In the genomic region with DNA sequence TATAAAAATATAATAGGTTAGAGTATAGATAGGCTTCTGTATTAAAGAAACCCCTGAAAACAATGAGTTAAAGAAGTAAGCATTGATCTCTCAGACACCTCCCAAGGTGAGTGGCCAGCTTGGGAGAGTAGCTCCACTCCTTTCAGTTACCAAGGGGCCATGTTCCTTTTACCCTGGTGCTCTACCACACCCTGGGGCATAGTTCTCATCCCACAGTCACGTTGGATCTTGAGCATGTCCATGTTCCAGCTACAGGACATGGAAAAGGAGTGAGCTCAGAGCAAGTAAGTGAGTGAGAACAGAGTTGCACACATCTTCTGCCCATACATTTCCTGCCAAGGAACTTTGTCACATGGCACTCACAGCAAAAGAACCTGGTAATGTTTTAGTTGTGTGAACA, we compare ENCODE assay signal across 24 cellular contexts.
"Had no signal": no experiment of that assay in that cellular context is flagged by ENCODE, and none has a peak within 500 bp of the region (broad histone marks: within the 10 kb centered on the region; RNA-seq: fewer than 3 reads in every experiment).

No MANE protein-coding gene starts in this region.

- H3K27me3 Mint-ChIP-seq: activated CD4-positive, alpha-beta memory T cell treated with anti-CD3 and anti-CD28 coated beads for 36 hours; dendritic cell treated with granulocyte-macrophage colony-stimulating factor and Interleukin-4, amounts not matched to agents 40 ng/mL and 50 ng/mL, for 4 days had no signal

- H3K4me3 Mint-ChIP-seq: activated CD4-positive, alpha-beta memory T cell treated with anti-CD3 and anti-CD28 coated beads for 36 hours; activated naive CD4-positive, alpha-beta T cell treated with anti-CD3 and anti-CD28 coated beads for 36 hours; activated T-cell treated with anti-CD3 and anti-CD28 coated beads, Interleukin-2, amount 50 U/mL, for 72 hours; dendritic cell treated with granulocyte-macrophage colony-stimulating factor and Interleukin-4, amounts not matched to agents 40 ng/mL and 50 ng/mL, for 4 days; mesothelial cell of epicardium; nephron progenitor cell; T-helper 17 cell had no signal

- H3K36me3 ChIP-seq: cardiac muscle cell, left lung, pancreas, right atrium auricular region, thyroid gland had no signal

- H3K27ac Mint-ChIP-seq: activated CD4-positive, alpha-beta memory T cell treated with anti-CD3 and anti-CD28 coated beads for 36 hours; activated naive CD4-positive, alpha-beta T cell treated with anti-CD3 and anti-CD28 coated beads for 36 hours; activated T-cell treated with anti-CD3 and anti-CD28 coated beads, Interleukin-2, amount 50 U/mL, for 72 hours; dendritic cell treated with granulocyte-macrophage colony-stimulating factor and Interleukin-4, amounts not matched to agents 40 ng/mL and 50 ng/mL, for 4 days; mesothelial cell of epicardium; T-helper 17 cell had no signal

- H3K27ac ChIP-seq: cardiac muscle cell, left lung, pancreas, psoas muscle, right atrium auricular region, thyroid gland had no signal

- ATAC-seq: activated T-cell treated with anti-CD3 and anti-CD28 coated beads, Interleukin-2, amount 50 U/mL, for 72 hours; left lung; pancreas; psoas muscle; stimulated activated naive CD8-positive, alpha-beta T cell treated with anti-CD3 and anti-CD28 coated beads, Interleukin-15, Interleukin-2, amounts not matched to agents 100 U/mL and 50 U/mL, for 24 hours; T-helper 17 cell had no signal

- FAIRE-seq: endometrium had no signal

- H3K4me1 ChIP-seq: left lung, pancreas, psoas muscle, right atrium auricular region, thyroid gland had no signal

- H3K9me3 ChIP-seq: left lung, pancreas, psoas muscle, right atrium auricular region, thyroid gland had no signal

- DNase-seq: activated CD4-positive, alpha-beta memory T cell treated with anti-CD3 and anti-CD28 coated beads for 36 hours; activated CD4-positive, alpha-beta T cell treated with anti-CD3 and anti-CD28 coated beads for 4 hours; activated CD4-positive, CD25-positive, alpha-beta regulatory T cell; activated effector memory CD4-positive, alpha-beta T cell treated with Interleukin-2 at 50 U/mL for 16 hours; activated naive CD4-positive, alpha-beta T cell treated with anti-CD3 and anti-CD28 coated beads for 36 hours; activated T-cell treated with anti-CD3 and anti-CD28 coated beads, Interleukin-2, amount 50 U/mL, for 72 hours; amygdala; effector CD4-positive, alpha-beta T cell; foreskin fibroblast; left lung; nephron progenitor cell; pancreas; psoas muscle; stimulated activated CD4-positive, alpha-beta T cell treated with anti-CD3 and anti-CD28 coated beads, Interleukin-12 subunit alpha, Interleukin-12 subunit beta, amount 100 ng/mL, for 4 hours; stimulated activated CD4-positive, alpha-beta T cell treated with anti-CD3 and anti-CD28 coated beads, Interleukin-4, amount 100 ng/mL, for 4 hours; stimulated activated naive CD8-positive, alpha-beta T cell treated with anti-CD3 and anti-CD28 coated beads, Interleukin-15, Interleukin-2, amounts not matched to agents 100 U/mL and 50 U/mL, for 24 hours; substantia nigra; T-helper 17 cell; thyroid gland had no signal

- H3K27me3 ChIP-seq: cardiac muscle cell, left lung, pancreas, right atrium auricular region, thyroid gland had no signal

- H3K9me3 Mint-ChIP-seq: dendritic cell treated with granulocyte-macrophage colony-stimulating factor and Interleukin-4, amounts not matched to agents 40 ng/mL and 50 ng/mL, for 4 days had no signal

- H3K4me3 ChIP-seq: cardiac muscle cell, left lung, pancreas, psoas muscle, right atrium auricular region, thyroid gland had no signal

- H3K36me3 Mint-ChIP-seq: activated CD4-positive, alpha-beta memory T cell treated with anti-CD3 and anti-CD28 coated beads for 36 hours; mesothelial cell of epicardium had no signal

- H3K4me1 Mint-ChIP-seq: T-helper 17 cell had no signal
